1 cellular context compared by ENCODE assay signal in the genomic region with DNA sequence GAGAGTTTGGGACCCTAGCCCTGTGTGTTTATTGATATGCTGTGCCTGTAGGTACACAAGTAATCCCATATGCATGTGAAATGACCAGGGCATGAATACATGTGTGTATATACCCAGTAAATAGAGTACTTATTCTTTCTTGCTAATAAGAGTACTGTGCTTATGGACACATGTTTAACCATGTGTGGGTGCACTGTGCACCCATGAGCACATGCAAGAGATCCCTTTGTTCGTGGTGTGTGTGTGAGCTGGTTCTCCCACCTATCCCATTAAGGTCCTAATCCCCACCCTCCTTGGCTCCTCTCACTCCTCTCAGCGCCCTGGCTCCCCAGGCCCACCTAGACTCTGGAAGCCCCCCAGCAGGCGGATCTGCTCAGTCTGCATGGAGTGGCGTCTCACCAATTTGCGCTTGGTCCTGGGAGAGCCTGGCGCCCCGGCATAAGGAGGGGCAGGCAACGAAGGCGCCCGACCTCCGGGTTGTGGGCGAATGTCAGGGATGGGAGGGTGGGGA.
TF ChIP-seq lines count a peak whose summit lies in the region.

No MANE protein-coding gene starts in this region.

TF ChIP-seq in HEK293, 187 proteins besides CTCF, POLR2A, EP300 and RAD21 (continued from another document):
- TF ChIP-seq, protein P1, sequence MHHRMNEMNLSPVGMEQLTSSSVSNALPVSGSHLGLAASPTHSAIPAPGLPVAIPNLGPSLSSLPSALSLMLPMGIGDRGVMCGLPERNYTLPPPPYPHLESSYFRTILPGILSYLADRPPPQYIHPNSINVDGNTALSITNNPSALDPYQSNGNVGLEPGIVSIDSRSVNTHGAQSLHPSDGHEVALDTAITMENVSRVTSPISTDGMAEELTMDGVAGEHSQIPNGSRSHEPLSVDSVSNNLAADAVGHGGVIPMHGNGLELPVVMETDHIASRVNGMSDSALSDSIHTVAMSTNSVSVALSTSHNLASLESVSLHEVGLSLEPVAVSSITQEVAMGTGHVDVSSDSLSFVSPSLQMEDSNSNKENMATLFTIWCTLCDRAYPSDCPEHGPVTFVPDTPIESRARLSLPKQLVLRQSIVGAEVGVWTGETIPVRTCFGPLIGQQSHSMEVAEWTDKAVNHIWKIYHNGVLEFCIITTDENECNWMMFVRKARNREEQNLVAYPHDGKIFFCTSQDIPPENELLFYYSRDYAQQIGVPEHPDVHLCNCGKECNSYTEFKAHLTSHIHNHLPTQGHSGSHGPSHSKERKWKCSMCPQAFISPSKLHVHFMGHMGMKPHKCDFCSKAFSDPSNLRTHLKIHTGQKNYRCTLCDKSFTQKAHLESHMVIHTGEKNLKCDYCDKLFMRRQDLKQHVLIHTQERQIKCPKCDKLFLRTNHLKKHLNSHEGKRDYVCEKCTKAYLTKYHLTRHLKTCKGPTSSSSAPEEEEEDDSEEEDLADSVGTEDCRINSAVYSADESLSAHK (tag by site-specific recombination; IDR thresholded peaks at IDR 0.05) = no peak
- TF ChIP-seq ZNF112 (tag by site-specific recombination; IDR thresholded peaks at IDR 0.05) (no peak), YY1 (tag by site-specific recombination; IDR thresholded peaks at IDR 0.05) (no peak), GLI4 (tag by site-specific recombination; IDR thresholded peaks at IDR 0.05) (no peak), ZNF555 (tag by site-specific recombination; conservative IDR thresholded peaks at IDR 0.05) (no peak), SP7 (tag by site-specific recombination; IDR thresholded peaks at IDR 0.05) (no peak), ZNF777 (tag by site-specific recombination; IDR thresholded peaks at IDR 0.05; ENCODE audit: borderline replicate concordance) (no peak), SP3 (tag by site-specific recombination; IDR thresholded peaks at IDR 0.05) (no peak), ZNF169 (tag by site-specific recombination; IDR thresholded peaks at IDR 0.05) (no peak), ZBTB1 (tag by site-specific recombination; IDR thresholded peaks at IDR 0.05) (no peak), ZNF146 (tag by site-specific recombination; IDR thresholded peaks at IDR 0.05) (no peak)
- TF ChIP-seq, protein P2, sequence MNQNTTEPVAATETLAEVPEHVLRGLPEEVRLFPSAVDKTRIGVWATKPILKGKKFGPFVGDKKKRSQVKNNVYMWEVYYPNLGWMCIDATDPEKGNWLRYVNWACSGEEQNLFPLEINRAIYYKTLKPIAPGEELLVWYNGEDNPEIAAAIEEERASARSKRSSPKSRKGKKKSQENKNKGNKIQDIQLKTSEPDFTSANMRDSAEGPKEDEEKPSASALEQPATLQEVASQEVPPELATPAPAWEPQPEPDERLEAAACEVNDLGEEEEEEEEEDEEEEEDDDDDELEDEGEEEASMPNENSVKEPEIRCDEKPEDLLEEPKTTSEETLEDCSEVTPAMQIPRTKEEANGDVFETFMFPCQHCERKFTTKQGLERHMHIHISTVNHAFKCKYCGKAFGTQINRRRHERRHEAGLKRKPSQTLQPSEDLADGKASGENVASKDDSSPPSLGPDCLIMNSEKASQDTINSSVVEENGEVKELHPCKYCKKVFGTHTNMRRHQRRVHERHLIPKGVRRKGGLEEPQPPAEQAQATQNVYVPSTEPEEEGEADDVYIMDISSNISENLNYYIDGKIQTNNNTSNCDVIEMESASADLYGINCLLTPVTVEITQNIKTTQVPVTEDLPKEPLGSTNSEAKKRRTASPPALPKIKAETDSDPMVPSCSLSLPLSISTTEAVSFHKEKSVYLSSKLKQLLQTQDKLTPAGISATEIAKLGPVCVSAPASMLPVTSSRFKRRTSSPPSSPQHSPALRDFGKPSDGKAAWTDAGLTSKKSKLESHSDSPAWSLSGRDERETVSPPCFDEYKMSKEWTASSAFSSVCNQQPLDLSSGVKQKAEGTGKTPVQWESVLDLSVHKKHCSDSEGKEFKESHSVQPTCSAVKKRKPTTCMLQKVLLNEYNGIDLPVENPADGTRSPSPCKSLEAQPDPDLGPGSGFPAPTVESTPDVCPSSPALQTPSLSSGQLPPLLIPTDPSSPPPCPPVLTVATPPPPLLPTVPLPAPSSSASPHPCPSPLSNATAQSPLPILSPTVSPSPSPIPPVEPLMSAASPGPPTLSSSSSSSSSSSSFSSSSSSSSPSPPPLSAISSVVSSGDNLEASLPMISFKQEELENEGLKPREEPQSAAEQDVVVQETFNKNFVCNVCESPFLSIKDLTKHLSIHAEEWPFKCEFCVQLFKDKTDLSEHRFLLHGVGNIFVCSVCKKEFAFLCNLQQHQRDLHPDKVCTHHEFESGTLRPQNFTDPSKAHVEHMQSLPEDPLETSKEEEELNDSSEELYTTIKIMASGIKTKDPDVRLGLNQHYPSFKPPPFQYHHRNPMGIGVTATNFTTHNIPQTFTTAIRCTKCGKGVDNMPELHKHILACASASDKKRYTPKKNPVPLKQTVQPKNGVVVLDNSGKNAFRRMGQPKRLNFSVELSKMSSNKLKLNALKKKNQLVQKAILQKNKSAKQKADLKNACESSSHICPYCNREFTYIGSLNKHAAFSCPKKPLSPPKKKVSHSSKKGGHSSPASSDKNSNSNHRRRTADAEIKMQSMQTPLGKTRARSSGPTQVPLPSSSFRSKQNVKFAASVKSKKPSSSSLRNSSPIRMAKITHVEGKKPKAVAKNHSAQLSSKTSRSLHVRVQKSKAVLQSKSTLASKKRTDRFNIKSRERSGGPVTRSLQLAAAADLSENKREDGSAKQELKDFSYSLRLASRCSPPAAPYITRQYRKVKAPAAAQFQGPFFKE (tag by site-specific recombination; IDR thresholded peaks at IDR 0.05; ENCODE audit: borderline replicate concordance) = no peak
- TF ChIP-seq, protein P3, sequence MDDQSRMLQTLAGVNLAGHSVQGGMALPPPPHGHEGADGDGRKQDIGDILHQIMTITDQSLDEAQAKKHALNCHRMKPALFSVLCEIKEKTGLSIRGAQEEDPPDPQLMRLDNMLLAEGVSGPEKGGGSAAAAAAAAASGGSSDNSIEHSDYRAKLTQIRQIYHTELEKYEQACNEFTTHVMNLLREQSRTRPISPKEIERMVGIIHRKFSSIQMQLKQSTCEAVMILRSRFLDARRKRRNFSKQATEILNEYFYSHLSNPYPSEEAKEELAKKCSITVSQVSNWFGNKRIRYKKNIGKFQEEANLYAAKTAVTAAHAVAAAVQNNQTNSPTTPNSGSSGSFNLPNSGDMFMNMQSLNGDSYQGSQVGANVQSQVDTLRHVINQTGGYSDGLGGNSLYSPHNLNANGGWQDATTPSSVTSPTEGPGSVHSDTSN (CRISPR knock-in tag; IDR thresholded peaks at IDR 0.05) = no peak
TF ChIP-seq in HEK293: peak in this region for 0.
